Comparison of ENCODE assay signal across 22 cellular contexts in the genomic region with DNA sequence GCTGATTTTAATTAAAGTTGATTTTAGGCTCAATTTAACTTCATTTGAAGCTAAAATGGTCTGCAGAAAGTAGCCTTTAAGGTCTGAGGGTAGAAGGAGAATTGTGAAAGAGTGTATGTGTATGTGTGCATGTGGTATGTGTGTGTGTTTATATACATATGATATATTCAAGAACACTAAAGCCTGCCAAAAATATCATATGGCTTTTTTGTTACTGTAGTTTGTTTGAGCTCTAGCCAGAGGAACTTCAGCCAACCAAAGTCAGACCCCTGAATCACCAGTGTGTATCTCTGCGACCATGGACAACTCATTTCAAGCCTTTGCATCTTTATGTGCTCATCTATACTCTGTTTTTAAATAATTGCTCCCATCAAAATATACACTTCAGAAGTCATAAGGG. TPM values are rescaled to one million over a fixed set of nuclear protein-coding genes. Genes with fewer than 3 reads are reported as not detected.
DNase-seq lines count a peak whose midpoint lies in the region; ATAC-seq, FAIRE-seq and TF ChIP-seq lines count a peak whose summit lies in the region.
"Had no signal": no experiment of that assay in that cellular context is flagged by ENCODE, and none has a peak within 500 bp of the region (broad histone marks: within the 10 kb centered on the region; RNA-seq: fewer than 3 reads in every experiment).

No MANE protein-coding gene starts in this region.

- H3K36me3 Mint-ChIP-seq in nephron (ENCODE audit: low read depth) (no peaks in the 10 kb centered on the region), nephron progenitor cell (ENCODE audit: low read depth) (no peaks in the 10 kb centered on the region)

- intact Hi-C loops in prostate gland (cut with DNase I): no loop called here

- H3K4me3 ChIP-seq in prostate gland: no peak overlapping the region
- H3K4me3 ChIP-seq: A549, K562, Peyer's patch, SJSA1 had no signal

- no peak overlapping the region for H3K27ac ChIP-seq in prostate gland
- H3K27ac ChIP-seq: A549, Peyer's patch, SJSA1 had no signal

- DNase-seq in H54 (ENCODE audit: insufficient read length, low spot score) (no peak), NCI-H69 (lab: John Stamatoyannopoulos, UW) (peak; percentile 28), fibroblast of peridontal ligament (ENCODE audit: extremely low read depth) (peak; percentile 42), nephron progenitor cell (no peak), prostate gland (ENCODE audit: low spot score) (no peak)
- DNase-seq: BE2C, DMS79 treated with DMSO at 0.1 percent for 48 hours, H9, MM.1S, NCI-H1048, NCI-H1417 treated with DMSO at 0.1 percent for 48 hours, NCI-H187 treated with DMSO at 0.1 percent for 48 hours, NCI-H2107, NCI-H510A, NCI-H748 treated with DMSO at 0.1 percent for 48 hours, Peyer's patch had no signal

- FAIRE-seq in H54 (lab: Jason Lieb, UNC): peak; percentile 87
- FAIRE-seq: A549, D721Med, K562 had no signal

- H3K4me3 Mint-ChIP-seq in nephron (no peak overlapping the region), nephron progenitor cell (no peak overlapping the region)
- H3K4me3 Mint-ChIP-seq: H9 had no signal

- no peaks in the 10 kb centered on the region for H3K9me3 ChIP-seq in prostate gland
- H3K9me3 ChIP-seq: A549, BE2C, Peyer's patch, SJSA1 had no signal

- H3K9me3 Mint-ChIP-seq in nephron (peaks cover 3% of the 10 kb centered on the region), nephron progenitor cell (peaks cover 10% of the 10 kb centered on the region)
- H3K9me3 Mint-ChIP-seq: H9 had no signal

- H3K36me3 ChIP-seq in prostate gland: no peaks in the 10 kb centered on the region
- H3K36me3 ChIP-seq: BE2C, Peyer's patch, SJSA1 had no signal

- peaks cover 3% of the 10 kb centered on the region for H3K27me3 Mint-ChIP-seq in nephron (ENCODE audit: low read depth)
- H3K27me3 Mint-ChIP-seq in nephron progenitor cell (ENCODE audit: low read depth, poor library complexity): peaks cover 3% of the 10 kb centered on the region

- no peak for TF ChIP-seq POLR2A in H54 (IDR thresholded peaks at IDR 0.05; ENCODE audit: low read depth, low read length)
- TF ChIP-seq POLR2A in prostate gland (IDR thresholded peaks at IDR 0.05): no peak

- no peaks in the 10 kb centered on the region for H3K27me3 ChIP-seq in prostate gland (replicated peaks; ENCODE audit: insufficient read depth)
- H3K27me3 ChIP-seq: BE2C, Peyer's patch, SJSA1 had no signal

- 57% methylated on average over 1 of the region's 1 CpG for WGBS in prostate gland

- no peak for ATAC-seq in GM18873 (IDR thresholded peaks at IDR 0.05; ENCODE audit: low FRiP score, unreplicated experiment)
- ATAC-seq: A549, K562 had no signal

- H3K4me1 Mint-ChIP-seq in nephron (peaks cover 14% of the 10 kb centered on the region), nephron progenitor cell (no peaks in the 10 kb centered on the region)

- peak overlapping the region; percentile 28 to 52 (median 38) for H3K27ac Mint-ChIP-seq in nephron
- H3K27ac Mint-ChIP-seq in nephron progenitor cell: no peak overlapping the region
- H3K27ac Mint-ChIP-seq: H9 had no signal

- no peaks in the 10 kb centered on the region for H3K4me1 ChIP-seq in prostate gland (replicated peaks)
- H3K4me1 ChIP-seq: A549, Peyer's patch, SJSA1 had no signal

- TF ChIP-seq CTCF in nephron (IDR thresholded peaks at IDR 0.05; ENCODE audit: unreplicated experiment in 3 of 3) (no peak), nephron progenitor cell (IDR thresholded peaks at IDR 0.05) (no peak), prostate gland (IDR thresholded peaks at IDR 0.05) (no peak)

RNA-seq across cellular contexts. Expression of a gene that starts 58.5 kb away (rescaled TPM):
- total RNA-seq in prostate gland: 10 to 100 TPM in 1 of 2 donors, 1 to 10 TPM in 1; 8.3 to 31.9 TPM

Comparison
In these comparisons a context has a peak if more than half of its experiments do, and no peak if none do; other contexts are left out.
1. DNase-seq: peak in NCI-H69 (single experiment) and fibroblast of peridontal ligament (single experiment); none in H54 (single experiment), nephron progenitor cell (single experiment) and prostate gland (single experiment).